ENCODE assay signal across 8 cellular contexts in the genomic region with DNA sequence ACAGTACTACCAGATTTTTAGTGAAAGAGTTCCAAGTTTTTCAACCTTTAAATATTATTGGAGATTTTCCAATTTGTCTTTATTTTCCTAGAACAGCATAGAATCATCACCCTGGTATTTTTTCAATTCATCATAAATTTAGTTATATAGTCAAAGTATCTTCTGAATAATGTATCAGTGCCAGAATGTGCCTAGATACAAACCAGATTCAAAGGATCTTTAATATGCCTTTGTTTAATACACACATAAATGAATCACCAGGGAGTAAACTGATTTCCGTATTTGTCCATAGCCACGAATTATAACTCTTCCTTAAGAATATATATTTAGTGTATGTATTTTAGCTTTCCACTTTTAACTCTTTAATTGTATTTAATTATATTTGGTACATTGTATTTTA.
"Had no signal": no experiment of that assay in that cellular context is flagged by ENCODE, and none has a peak within 500 bp of the region (broad histone marks: within the 10 kb centered on the region; RNA-seq: fewer than 3 reads in every experiment).

No MANE protein-coding gene starts in this region.

- ATAC-seq: HCT116, HepG2 had no signal

- H3K27ac ChIP-seq: GM23248, HL-60 had no signal

- H3K9me3 ChIP-seq: HAP-1 had no signal

- H3K9ac ChIP-seq: GM23248 had no signal

- DNase-seq: GM23248, GOT3, H7, HFFc6 had no signal

- H3K36me3 ChIP-seq: HAP-1 had no signal

- H3K4me3 ChIP-seq: GM23248, HAP-1 had no signal
